In genomic region chr4:123449362-123449761, GRCh38 we compare ENCODE assay signal across 13 cellular contexts. TPM values are rescaled to one million over a fixed set of nuclear protein-coding genes. Genes with fewer than 3 reads are reported as not detected.
DNase-seq lines count a peak whose midpoint lies in the region; ATAC-seq, FAIRE-seq and TF ChIP-seq lines count a peak whose summit lies in the region.
"Had no signal": no experiment of that assay in that cellular context is flagged by ENCODE, and none has a peak within 500 bp of the region (broad histone marks: within the 10 kb centered on the region; RNA-seq: fewer than 3 reads in every experiment).

No MANE protein-coding gene starts in this region.

- H2AFZ ChIP-seq in ACC112 (ENCODE audit: low read length, unreplicated experiment) (no peak overlapping the region), GM12878 (ENCODE audit: control insufficient read depth, low read depth, low read length) (no peak overlapping the region)

- H3K4me3 ChIP-seq in ACC112 (ENCODE audit: low read depth, low read length) (peak overlapping the region; percentile 8; the same call in 1 of the 2 replicates), GM12878 (no peak overlapping the region), spleen (no peak overlapping the region)
- H3K4me3 ChIP-seq: colonic mucosa, esophagus muscularis mucosa, lung had no signal

- no peak overlapping the region for H3K9ac ChIP-seq in GM12878 (ENCODE audit: control insufficient read depth, insufficient read depth, low read length)

- FAIRE-seq in GM12878 (lab: Jason Lieb, UNC) = no peak

- CTCF ChIA-PET in GM12878 (lab: Yijun Ruan, JAX) = interaction anchor here (1.1 to 1.7 kb wide), 5 partner anchors 50 to 346 kb away, joined by 3 to 7 read pairs (median 4); no protein-coding TSS in a partner anchor

- DNase-seq in GM12878 (ENCODE audit: low read depth, low spot score) (no peak), spleen (no peak), foreskin keratinocyte (no peak), left colon (no peak), AML-193 (lab: John Stamatoyannopoulos, UW) (no peak)
- DNase-seq: colonic mucosa, Peyer's patch, T-helper 17 cell had no signal

- no peaks in the 10 kb centered on the region for H3K36me3 ChIP-seq in ACC112 (ENCODE audit: insufficient read depth, low read length)
- H3K36me3 ChIP-seq in GM12878 (ENCODE audit: control insufficient read depth in 2 of 2, insufficient read depth in 2 of 2, low read length in 1 of 2) = no peaks in the 10 kb centered on the region
- no peaks in the 10 kb centered on the region for H3K36me3 ChIP-seq in spleen
- H3K36me3 ChIP-seq: colonic mucosa, esophagus muscularis mucosa, Peyer's patch had no signal

- no peak for TF ChIP-seq CTCF in GM12878 (IDR thresholded peaks at IDR 0.05 in 2 of 3, conservative IDR thresholded peaks at IDR 0.05 in 1 of 3; ENCODE audit: control insufficient read depth in 2 of 3, extremely low read depth in 1 of 3, insufficient read depth in 1 of 3, low read depth in 3 of 3, low read length in 3 of 3)
- TF ChIP-seq CTCF in spleen (IDR thresholded peaks at IDR 0.05 in 8 of 11, conservative IDR thresholded peaks at IDR 0.05 in 3 of 11) = no peak
- TF ChIP-seq CTCF in foreskin keratinocyte (conservative IDR thresholded peaks at IDR 0.05) = no peak

- TF ChIP-seq RAD21 in GM12878 (IDR thresholded peaks at IDR 0.05; ENCODE audit: insufficient read depth, low read depth, low read length) = no peak

- peak overlapping the region; percentile 16; the same call in 1 of the 2 replicates for H3K27ac ChIP-seq in ACC112 (ENCODE audit: low read depth, low read length)
- H3K27ac ChIP-seq in GM12878 (ENCODE audit: control insufficient read depth, insufficient read depth) = no peak overlapping the region
- peak overlapping the region in 4 of 8 donors; percentile 8 to 64 (median 36) for H3K27ac ChIP-seq in spleen
- no peak overlapping the region for H3K27ac ChIP-seq in foreskin keratinocyte
- H3K27ac ChIP-seq: colonic mucosa, esophagus muscularis mucosa had no signal

- H3K79me2 ChIP-seq in ACC112 (ENCODE audit: control insufficient read depth, insufficient read depth, low read length, unreplicated experiment) (no peaks in the 10 kb centered on the region), GM12878 (ENCODE audit: control insufficient read depth, insufficient read depth, low read length) (no peaks in the 10 kb centered on the region)

- TF ChIP-seq EP300 in GM12878 (IDR thresholded peaks at IDR 0.05; ENCODE audit: borderline replicate concordance in 1 of 2, control insufficient read depth in 1 of 2, low read depth in 2 of 2, low read length in 2 of 2) = no peak

- POLR2A ChIA-PET in GM12878 (lab: Charles Lee) = no interaction called here

- SMC1A ChIA-PET in GM12878 (lab: Charles Lee; ENCODE audit: uncharacterized antibody, unreplicated experiment) = interaction anchor here (0.8 to 2.9 kb wide), 10 partner anchors 11 to 115 kb away, joined by 3 to 9 read pairs (median 4); partner anchors contain the start of gene SPRY1

- ATAC-seq in GM19395 (IDR thresholded peaks at IDR 0.05; ENCODE audit: unreplicated experiment) (peak; percentile 10), HG03457 (IDR thresholded peaks at IDR 0.05; ENCODE audit: unreplicated experiment) (peak; percentile 4), GM12878 (peak; percentile 7; the same call in 1 of the 3 replicates), foreskin keratinocyte (no peak), left colon (no peak)

- intact Hi-C loops in GM12878 (cut with micrococcal nuclease; ENCODE audit: unreplicated experiment) = no loop called here
- intact Hi-C loops in spleen (cut with DNase I; ENCODE audit: low total_unique reads) = no loop called here
- intact Hi-C loops in left colon (cut with DNase I, micrococcal nuclease) = no loop called here

- TF ChIP-seq POLR2A in GM12878 (IDR thresholded peaks at IDR 0.05; ENCODE audit: low read depth, low read length) (no peak), spleen (IDR thresholded peaks at IDR 0.05) (no peak)

- no TSS peak for BruUV-seq in GM12878 (replicated peaks; lab: Mats Ljungman, UMichigan)

- no peaks in the 10 kb centered on the region for H4K20me1 ChIP-seq in GM12878 (ENCODE audit: control insufficient read depth, insufficient read depth)

- H3K27me3 ChIP-seq in ACC112 (ENCODE audit: insufficient read depth, low read length) (no peaks in the 10 kb centered on the region), GM12878 (replicated peaks in 1 of 2; ENCODE audit: control insufficient read depth in 2 of 2, insufficient read depth in 2 of 2, low read length in 1 of 2) (no peaks in the 10 kb centered on the region), spleen (replicated peaks in 1 of 7) (no peaks in the 10 kb centered on the region), foreskin keratinocyte (no peaks in the 10 kb centered on the region)
- H3K27me3 ChIP-seq: colonic mucosa, esophagus muscularis mucosa, Peyer's patch had no signal

- H3K9me3 ChIP-seq in GM12878 (replicated peaks; ENCODE audit: control insufficient read depth, insufficient read depth, low read length) = no peaks in the 10 kb centered on the region
- no peaks in the 10 kb centered on the region for H3K9me3 ChIP-seq in spleen
- H3K9me3 ChIP-seq: colonic mucosa, esophagus muscularis mucosa, Peyer's patch had no signal

- H3K4me2 ChIP-seq in GM12878 (ENCODE audit: control insufficient read depth, insufficient read depth) = no peak overlapping the region

- H3K4me1 ChIP-seq in ACC112 (ENCODE audit: control insufficient read depth, insufficient read depth, low read length, unreplicated experiment) (peaks cover 21% of the 10 kb centered on the region), GM12878 (ENCODE audit: control insufficient read depth, insufficient read depth, low read length) (peaks cover 11% of the 10 kb centered on the region), spleen (peaks cover 6 to 82% (median 27%) of the 10 kb centered on the region in 6 donors), foreskin keratinocyte (peaks cover 8% of the 10 kb centered on the region)
- H3K4me1 ChIP-seq: colonic mucosa had no signal

- in situ Hi-C loops in GM12878 (cut with MboI) = no loop called here

- RAD21 ChIA-PET in GM12878 (lab: Charles Lee; ENCODE audit: unreplicated experiment) = interaction anchor here (1.1 kb wide), 2 partner anchors 29 to 50 kb away, joined by 3 to 4 read pairs; no protein-coding TSS in a partner anchor

- WGBS in GM12878 (ENCODE audit: insufficient coverage, insufficient replicate concordance, low lambda C conversion rate, missing lambda C conversion rate) = 40% methylated on average over 5 of the region's 5 CpGs
- WGBS in spleen, 5 donors = 65 to 82% (median 76%) methylated on average over 5 of the region's 5 CpGs

TF ChIP-seq in GM12878, 131 proteins besides CTCF, POLR2A, EP300 and RAD21 (continues in another document):
- TF ChIP-seq ATF3 (IDR thresholded peaks at IDR 0.05; ENCODE audit: borderline replicate concordance, extremely low read depth, low read depth, low read length) (no peak), MXI1 (IDR thresholded peaks at IDR 0.05; ENCODE audit: low read depth, low read length) (no peak), RCOR1 (conservative IDR thresholded peaks at IDR 0.05; ENCODE audit: low read depth, low read length) (no peak), ZBED1 (IDR thresholded peaks at IDR 0.05; ENCODE audit: borderline replicate concordance) (no peak), TAF1 (IDR thresholded peaks at IDR 0.05; ENCODE audit: borderline replicate concordance, low read depth, low read length) (no peak), STAT1 (conservative IDR thresholded peaks at IDR 0.05) (no peak), MLLT1 (IDR thresholded peaks at IDR 0.05) (no peak), YY1 (IDR thresholded peaks at IDR 0.05; ENCODE audit: low read depth, low read length) (no peak)

RNA-seq across cellular contexts. Expression of gene SPRY1, which starts 52.8 kb away (rescaled TPM):
- 4.5 and 4.8 TPM in 2 replicates for total RNA-seq in GM12878 (2013; cell fraction: nucleolus; rRNA removed)
- total RNA-seq in GM12878 (2014; rRNA removed) (0.11 and 0.40 TPM in 2 replicates), GM12878 (2014; rRNA removed; fragmentation: Illumina TruSeq; extraction: Trizol) (0.27 and 0.28 TPM in 2 replicates), GM12878 (2021) (0.56 and 0.67 TPM in 2 replicates), spleen (10 to 100 TPM; 21.0 to 71.3 (median 36.5) TPM), foreskin keratinocyte (1.3 and 2.8 TPM in 2 replicates), left colon (10 to 100 TPM; 27.2 to 29.0 TPM)
- polyA plus RNA-seq in GM12878 (2011; ENCODE audit: low read depth) = not detected
- polyA plus RNA-seq in GM12878 (2011; rRNA removed) (5.5 and 5.7 TPM in 2 replicates), GM12878 (2014; fragmentation: Illumina TruSeq; extraction: Trizol) (0.06 and 0.15 TPM in 2 replicates), GM12878 (2014; fragmentation: Nextera tagmentation; extraction: Ambion mirVana) (under 1 TPM in 1 of 2 experiments, not detected in 1; 0.05 TPM), GM12878 (2014; rRNA removed) (0.12 and 0.75 TPM in 2 replicates), GM12878 (2016; fragmentation: Nextera tagmentation; extraction: Ambion mirVana) (under 1 TPM in 1 of 2 experiments, not detected in 1; 0.20 TPM), spleen (10 to 100 TPM in 2 of 3 donors, 1 to 10 TPM in 1; 7.2 to 18.3 (median 10.1) TPM), foreskin keratinocyte (0.34 and 1.2 TPM in 2 replicates)
- 3.4 and 4.8 TPM in 2 replicates for polyA plus RNA-seq in GM12878 (2011; cell fraction: cytosol; rRNA removed)
- polyA plus RNA-seq in GM12878 (2011; cell fraction: nucleus; rRNA removed) = 6.4 and 6.6 TPM in 2 replicates
- 0.46 and 0.76 TPM in 2 replicates for polyA plus RNA-seq in GM12878 (2012)
- polyA minus RNA-seq in GM12878 (2011; rRNA and poly(A)+ RNA removed) = 5.6 and 6.9 TPM in 2 replicates
- polyA minus RNA-seq in GM12878 (2011; cell fraction: cytosol; rRNA and poly(A)+ RNA removed) = 1.4 and 4.1 TPM in 2 replicates
- 8.9 and 10.3 TPM in 2 replicates for polyA minus RNA-seq in GM12878 (2011; cell fraction: nucleus; rRNA and poly(A)+ RNA removed)

Comparison
In these comparisons a context has a peak if more than half of its experiments do, and no peak if none do; other contexts are left out.
1. ATAC-seq: peak in GM19395 (single experiment), HG03457 (single experiment) and GM12878 (single experiment); none in foreskin keratinocyte (single experiment) and left colon (single experiment).